ENCODE assay signal across 12 cellular contexts in genomic region chr22:44931077-44931540, GRCh38.
DNase-seq lines count a peak whose midpoint lies in the region; ATAC-seq and TF ChIP-seq lines count a peak whose summit lies in the region.
"Had no signal": no experiment of that assay in that cellular context is flagged by ENCODE, and none has a peak within 500 bp of the region (broad histone marks: within the 10 kb centered on the region; RNA-seq: fewer than 3 reads in every experiment).

No MANE protein-coding gene starts in this region.

- no peak overlapping the region for H4K91ac ChIP-seq in mesenchymal stem cell (ENCODE audit: low read length)

- peaks cover 23% of the 10 kb centered on the region for H3K4me1 Mint-ChIP-seq in GM23338
- H3K4me1 Mint-ChIP-seq: activated naive CD8-positive, alpha-beta T cell treated with anti-CD3 and anti-CD28 coated beads, Interleukin-2, amount 50 U/mL, for 24 hours; memory B cell had no signal

- H3K36me3 ChIP-seq in mesenchymal stem cell (ENCODE audit: control insufficient read depth in 1 of 2, insufficient read depth in 2 of 2, low read depth in 1 of 2, low read length in 2 of 2) (no peaks in the 10 kb centered on the region), uterus (no peaks in the 10 kb centered on the region), GM23338 (ENCODE audit: insufficient read depth) (no peaks in the 10 kb centered on the region; the same call in 1 of the 2 replicates)

- H2BK120ac ChIP-seq in mesenchymal stem cell (ENCODE audit: low read depth, low read length) = no peak overlapping the region

- H3F3A ChIP-seq in GM23338 (replicated peaks; ENCODE audit: low read depth) = no peaks in the 10 kb centered on the region

- 78% methylated on average over 26 of the region's 26 CpGs for WGBS in mesenchymal stem cell

- peaks cover 17% of the 10 kb centered on the region for H3K36me3 Mint-ChIP-seq in GM23338 (ENCODE audit: low read depth)
- H3K36me3 Mint-ChIP-seq: memory B cell had no signal

- TF ChIP-seq CTCF in uterus (IDR thresholded peaks at IDR 0.05) (no peak), GM23338 (conservative IDR thresholded peaks at IDR 0.05; ENCODE audit: low read depth in 2 of 2) (no peak)

- no peaks in the 10 kb centered on the region for H3K9me3 ChIP-seq in mesenchymal stem cell (ENCODE audit: control insufficient read depth, low read length)
- H3K9me3 ChIP-seq in uterus = no peaks in the 10 kb centered on the region

- H2AK5ac ChIP-seq in mesenchymal stem cell (ENCODE audit: low read length, severe bottlenecking) = no peak overlapping the region

- no peak; the same call in 2 of the 3 replicates for ATAC-seq in GM23338
- no peak for ATAC-seq in HG03175 (IDR thresholded peaks at IDR 0.05; ENCODE audit: unreplicated experiment)
- ATAC-seq: activated naive CD8-positive, alpha-beta T cell treated with anti-CD3 and anti-CD28 coated beads, Interleukin-2, amount 50 U/mL, for 24 hours had no signal

- H2AFZ ChIP-seq in mesenchymal stem cell (ENCODE audit: low read depth, low read length) = no peak overlapping the region
- no peak overlapping the region for H2AFZ ChIP-seq in GM23338

- peaks cover 9% of the 10 kb centered on the region for H3K27me3 Mint-ChIP-seq in GM23338 (ENCODE audit: insufficient read depth, low read depth, poor library complexity)
- H3K27me3 Mint-ChIP-seq: activated naive CD8-positive, alpha-beta T cell treated with anti-CD3 and anti-CD28 coated beads, Interleukin-2, amount 50 U/mL, for 24 hours had no signal

- intact Hi-C loops in uterus (cut with DNase I; ENCODE audit: low total_unique reads) = no loop called here

- DNase-seq in M059J (ENCODE audit: low read depth) (peak; percentile 3), globus pallidus (ENCODE audit: low spot score) (peak; percentile 25), mesenchymal stem cell (no peak), uterus (peak; percentile 57 to 60), GM23338 (ENCODE audit: low spot score) (no peak), NK-92 (lab: John Stamatoyannopoulos, UW; ENCODE audit: unreplicated experiment) (no peak)
- DNase-seq: activated CD4-positive, CD25-positive, alpha-beta regulatory T cell; activated naive CD8-positive, alpha-beta T cell treated with anti-CD3 and anti-CD28 coated beads, Interleukin-2, amount 50 U/mL, for 24 hours; activated T-cell treated with anti-CD3 and anti-CD28 coated beads for 4 hours; COR-L47 had no signal

- peaks cover 15 to 80% of the 10 kb centered on the region in 2 experiments for H3K27me3 ChIP-seq in mesenchymal stem cell (ENCODE audit: control insufficient read depth in 1 of 2, insufficient read depth in 1 of 2, low read length in 2 of 2)
- no peaks in the 10 kb centered on the region for H3K27me3 ChIP-seq in uterus
- no peaks in the 10 kb centered on the region for H3K27me3 ChIP-seq in GM23338 (ENCODE audit: insufficient read depth)

- no peak overlapping the region for H4K8ac ChIP-seq in mesenchymal stem cell (ENCODE audit: low read length)

- no peaks in the 10 kb centered on the region; the same call in 2 of the 3 replicates for H3K9me3 Mint-ChIP-seq in GM23338
- H3K9me3 Mint-ChIP-seq: activated naive CD8-positive, alpha-beta T cell treated with anti-CD3 and anti-CD28 coated beads, Interleukin-2, amount 50 U/mL, for 24 hours; memory B cell had no signal

- H2BK12ac ChIP-seq in mesenchymal stem cell (ENCODE audit: low read length in 2 of 2) = no peak overlapping the region

- H3K9ac ChIP-seq in mesenchymal stem cell (ENCODE audit: low read length) = peak overlapping the region; percentile 32

- no peak for TF ChIP-seq POLR2A in uterus (IDR thresholded peaks at IDR 0.05)

- no peak overlapping the region for H2BK15ac ChIP-seq in mesenchymal stem cell (ENCODE audit: low read depth, poor library complexity, severe bottlenecking)

- no peaks in the 10 kb centered on the region for H3K9me2 ChIP-seq in GM23338 (ENCODE audit: insufficient read depth)

- no peak overlapping the region for H3K4ac ChIP-seq in mesenchymal stem cell (ENCODE audit: low read depth in 1 of 2, low read length in 2 of 2)

- no peaks in the 10 kb centered on the region; the same call in 1 of the 2 replicates for H3K79me2 ChIP-seq in GM23338 (replicated peaks; ENCODE audit: insufficient read depth)

- no peak overlapping the region for H3K27ac Mint-ChIP-seq in GM23338
- H3K27ac Mint-ChIP-seq: activated naive CD8-positive, alpha-beta T cell treated with anti-CD3 and anti-CD28 coated beads, Interleukin-2, amount 50 U/mL, for 24 hours; memory B cell had no signal

- H3K4me2 ChIP-seq in mesenchymal stem cell (ENCODE audit: low read length, poor library complexity, severe bottlenecking) (no peak overlapping the region), GM23338 (no peak overlapping the region)

- H3K23ac ChIP-seq in mesenchymal stem cell (ENCODE audit: low read length in 2 of 2) = no peak overlapping the region

- H3K14ac ChIP-seq in mesenchymal stem cell (ENCODE audit: low read length in 2 of 2) = no peak overlapping the region

- no peak overlapping the region for H3K18ac ChIP-seq in mesenchymal stem cell (ENCODE audit: low read depth in 1 of 2, low read length in 2 of 2)

- H2BK5ac ChIP-seq in mesenchymal stem cell (ENCODE audit: low read depth, low read length, poor library complexity, severe bottlenecking) = no peak overlapping the region

- H3K79me1 ChIP-seq in mesenchymal stem cell (replicated peaks; ENCODE audit: low read length, poor library complexity, severe bottlenecking) = no peaks in the 10 kb centered on the region

- no peak overlapping the region for H3K4me3 Mint-ChIP-seq in GM23338
- H3K4me3 Mint-ChIP-seq: activated naive CD8-positive, alpha-beta T cell treated with anti-CD3 and anti-CD28 coated beads, Interleukin-2, amount 50 U/mL, for 24 hours; memory B cell had no signal

- H3K27ac ChIP-seq in mesenchymal stem cell (ENCODE audit: low read length, poor library complexity, severe bottlenecking) = no peak overlapping the region
- H3K27ac ChIP-seq in uterus = peak overlapping the region in 1 of 2 donors; percentile 37
- no peak overlapping the region for H3K27ac ChIP-seq in GM23338 (ENCODE audit: low read depth)

- H3K4me3 ChIP-seq in mesenchymal stem cell (ENCODE audit: insufficient read depth in 1 of 2, low read depth in 1 of 2, low read length in 2 of 2) = no peak overlapping the region
- no peak overlapping the region for H3K4me3 ChIP-seq in uterus
- no peak overlapping the region for H3K4me3 ChIP-seq in GM23338

- peaks cover 3% of the 10 kb centered on the region for H3K4me1 ChIP-seq in mesenchymal stem cell (ENCODE audit: control insufficient read depth, insufficient read depth, low read depth, low read length)
- H3K4me1 ChIP-seq in uterus = peaks cover 0 to 7% of the 10 kb centered on the region in 2 donors
- no peaks in the 10 kb centered on the region for H3K4me1 ChIP-seq in GM23338 (ENCODE audit: insufficient read depth)

- H4K20me1 ChIP-seq in GM23338 (replicated peaks; ENCODE audit: insufficient read depth) = peaks cover 11% of the 10 kb centered on the region; the same call in 1 of the 2 replicates

TF ChIP-seq in GM23338, 12 proteins besides CTCF, POLR2A, EP300 and RAD21:
- TF ChIP-seq CREB1 (CRISPR knock-in tag; IDR thresholded peaks at IDR 0.05; ENCODE audit: low read depth) (no peak), ZNF331 (CRISPR knock-in tag; IDR thresholded peaks at IDR 0.05; ENCODE audit: low read depth) (no peak), EZH2phosphoT487 (IDR thresholded peaks at IDR 0.05; ENCODE audit: unreplicated experiment) (no peak), REST (IDR thresholded peaks at IDR 0.05; ENCODE audit: unreplicated experiment) (no peak), STAT1 (IDR thresholded peaks at IDR 0.05; ENCODE audit: unreplicated experiment) (no peak)

Comparison
In these comparisons a context has a peak if more than half of its experiments do, and no peak if none do; other contexts are left out.
1. DNase-seq: peak in M059J (single experiment), globus pallidus (single experiment) and uterus (2 of 2); none in mesenchymal stem cell (single experiment), GM23338 (single experiment) and NK-92 (single experiment).